Comparison of ENCODE assay signal across 12 cellular contexts in the genomic region with DNA sequence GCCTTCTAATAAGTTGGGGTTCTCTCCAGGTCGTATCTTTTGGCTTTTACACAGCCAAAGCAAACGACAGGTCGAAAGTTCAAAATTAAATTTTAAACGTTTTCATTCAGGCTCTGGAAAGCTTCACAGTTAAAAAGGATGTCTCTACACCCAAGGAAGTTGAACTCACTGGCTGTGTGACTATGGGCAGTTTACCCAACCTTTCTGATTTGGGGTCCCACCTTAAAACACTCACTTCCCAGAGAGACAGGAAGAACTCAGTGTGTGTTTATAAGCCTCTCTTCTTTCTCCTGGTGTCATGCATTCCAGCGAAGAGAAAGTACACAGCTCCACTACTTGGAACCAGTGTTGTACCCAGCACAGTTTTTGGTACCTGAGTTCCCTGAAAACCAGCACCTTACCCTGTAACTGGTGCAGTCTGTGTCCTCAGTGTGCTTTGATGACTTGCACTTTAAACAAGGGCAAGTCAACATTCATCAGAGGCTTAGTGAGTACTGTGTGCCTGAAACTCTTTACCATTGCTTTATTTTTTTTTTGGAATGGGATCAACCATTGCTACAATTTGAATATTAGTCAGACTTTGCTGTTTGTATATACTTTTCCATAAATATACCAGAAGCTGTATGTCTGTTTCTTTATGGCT. TPM values are rescaled to one million over a fixed set of nuclear protein-coding genes. Genes with fewer than 3 reads are reported as not detected.
DNase-seq lines count a peak whose midpoint lies in the region; ATAC-seq, FAIRE-seq and TF ChIP-seq lines count a peak whose summit lies in the region.
"Had no signal": no experiment of that assay in that cellular context is flagged by ENCODE, and none has a peak within 500 bp of the region (broad histone marks: within the 10 kb centered on the region; RNA-seq: fewer than 3 reads in every experiment).

No MANE protein-coding gene starts in this region.

- peaks cover 6% of the 10 kb centered on the region for H3K4me1 ChIP-seq in HAP-1
- peaks cover 51% of the 10 kb centered on the region for H3K4me1 ChIP-seq in keratinocyte (ENCODE audit: control insufficient read depth, extremely low read depth, insufficient read depth, low read length)
- peaks cover 0 to 6% of the 10 kb centered on the region in 2 experiments for H3K4me1 ChIP-seq in trophoblast cell (ENCODE audit: control insufficient read depth in 1 of 2, insufficient read depth in 2 of 2, low read length in 2 of 2)

- H3K4me3 ChIP-seq in AG04450 (ENCODE audit: low read depth, low read length) (peak overlapping the region; percentile 91), HAP-1 (peak overlapping the region; percentile 83), keratinocyte (ENCODE audit: control insufficient read depth in 2 of 3, extremely low read depth in 1 of 3, insufficient read depth in 2 of 3, low read depth in 1 of 3, low read length in 3 of 3) (peak overlapping the region; percentile 68 to 82 (median 76)), trophoblast cell (ENCODE audit: low read depth, low read length) (no peak overlapping the region)

- no peak overlapping the region for H2BK120ac ChIP-seq in trophoblast cell (ENCODE audit: insufficient read depth, low read length, poor library complexity)

- WGBS in trophoblast cell (ENCODE audit: extremely low coverage, insufficient coverage, insufficient read length): no CpG with 5 or more reads among the region's 5 CpGs

- peaks cover 27% of the 10 kb centered on the region for H3K4me1 Mint-ChIP-seq in activated CD8-positive, alpha-beta T cell treated with anti-CD3 and anti-CD28 coated beads for 36 hours (ENCODE audit: low read depth)

- H3K4me3 Mint-ChIP-seq in activated CD8-positive, alpha-beta T cell treated with anti-CD3 and anti-CD28 coated beads for 36 hours: peak overlapping the region; percentile 99

- in situ Hi-C loops in HAP-1 (cut with MboI; ENCODE audit: low sequenced_read_pairs): loop anchor here (5.0 kb wide), 1 partner anchor 82 kb away; no protein-coding TSS in a partner anchor

- H3K9me1 ChIP-seq in keratinocyte (ENCODE audit: control insufficient read depth, extremely low read depth, insufficient read depth, low read length): peaks cover 7% of the 10 kb centered on the region

- H3K4me2 ChIP-seq in keratinocyte (ENCODE audit: control insufficient read depth, extremely low read depth, insufficient read depth, low read depth, low read length): peak overlapping the region; percentile 91
- no peak overlapping the region for H3K4me2 ChIP-seq in trophoblast cell (ENCODE audit: low read length)

- no peak for FAIRE-seq in keratinocyte (lab: Jason Lieb, UNC)

- H3K18ac ChIP-seq in trophoblast cell (ENCODE audit: low read length): no peak overlapping the region

- ATAC-seq in activated CD8-positive, alpha-beta T cell treated with anti-CD3 and anti-CD28 coated beads for 36 hours: no peak
- ATAC-seq in GM18867 (IDR thresholded peaks at IDR 0.05; ENCODE audit: unreplicated experiment) (no peak), left colon (no peak)
- ATAC-seq: left ventricle myocardium superior had no signal

- peaks cover 26% of the 10 kb centered on the region for H3K36me3 Mint-ChIP-seq in activated CD8-positive, alpha-beta T cell treated with anti-CD3 and anti-CD28 coated beads for 36 hours (ENCODE audit: low read depth)

- H2AFZ ChIP-seq in keratinocyte (ENCODE audit: control insufficient read depth, low read length): no peak overlapping the region
- no peak overlapping the region for H2AFZ ChIP-seq in trophoblast cell (ENCODE audit: insufficient read depth, low read length, poor library complexity)

- POLR2A ChIA-PET in AG04450 (lab: Yijun Ruan, JAX): interaction anchor here (1.4 kb wide), 1 partner anchor 98 kb away, joined by 3 read pairs; no protein-coding TSS in a partner anchor
- POLR2A ChIA-PET in activated CD8-positive, alpha-beta T cell treated with anti-CD3 and anti-CD28 coated beads for 36 hours (lab: Charles Lee): interaction anchor here (1.1 to 2.3 kb wide), 2 partner anchors 9 to 82 kb away, joined by 3 to 10 read pairs; no protein-coding TSS in a partner anchor

- no peak overlapping the region for H3K14ac ChIP-seq in trophoblast cell (ENCODE audit: low read length)

- H3K4ac ChIP-seq in trophoblast cell (ENCODE audit: low read depth, low read length): no peak overlapping the region

- peaks cover 8% of the 10 kb centered on the region for H4K20me1 ChIP-seq in keratinocyte (ENCODE audit: control insufficient read depth, extremely low read depth, insufficient read depth, low read length)

- TF ChIP-seq CTCF in AG04450 (IDR thresholded peaks at IDR 0.05; ENCODE audit: low read depth, low read length) (no peak), keratinocyte (optimal IDR thresholded peaks at IDR 0.05 in 1 of 3, IDR thresholded peaks at IDR 0.05 in 1 of 3, conservative IDR thresholded peaks at IDR 0.05 in 1 of 3; ENCODE audit: extremely low read depth in 1 of 3, insufficient read depth in 2 of 3, low read length in 3 of 3) (no peak)
- no peak for TF ChIP-seq CTCF in activated CD8-positive, alpha-beta T cell treated with anti-CD3 and anti-CD28 coated beads for 36 hours (IDR thresholded peaks at IDR 0.05)

- H3K27me3 Mint-ChIP-seq in activated CD8-positive, alpha-beta T cell treated with anti-CD3 and anti-CD28 coated beads for 36 hours: no peaks in the 10 kb centered on the region

- no peak overlapping the region for H4K8ac ChIP-seq in trophoblast cell (ENCODE audit: low read depth, low read length)

- no peak overlapping the region for H2BK5ac ChIP-seq in trophoblast cell (ENCODE audit: low read depth, low read length, poor library complexity)

- intact Hi-C loops in activated CD8-positive, alpha-beta T cell treated with anti-CD3 and anti-CD28 coated beads for 36 hours (cut with micrococcal nuclease): loop anchor here (5.0 kb wide), 1 partner anchor 77 kb away; the partner anchor contains the start of gene TENT4A
- intact Hi-C loops in left colon (cut with DNase I, micrococcal nuclease): loop anchor here in 1 of 2 donors (10.0 kb wide), 1 partner anchor 70 kb away; no protein-coding TSS in a partner anchor

- CTCF ChIA-PET in AG04450 (lab: Charles Lee): interaction anchor here (0.6 to 2.4 kb wide), 2 partner anchors 110 to 116 kb away, joined by 4 to 15 read pairs; no protein-coding TSS in a partner anchor
- CTCF ChIA-PET in activated CD8-positive, alpha-beta T cell treated with anti-CD3 and anti-CD28 coated beads for 36 hours (lab: Charles Lee): interaction anchor here (1.1 to 4.0 kb wide), 2 partner anchors 101 to 110 kb away, joined by 3 to 26 read pairs; no protein-coding TSS in a partner anchor

- no peak overlapping the region for H3K27ac Mint-ChIP-seq in activated CD8-positive, alpha-beta T cell treated with anti-CD3 and anti-CD28 coated beads for 36 hours

- dilution Hi-C loops in keratinocyte (cut with MboI; ENCODE audit: extremely low pct_ligation_motif_present, low sequenced_read_pairs): no loop called here

- H3K9ac ChIP-seq in keratinocyte (ENCODE audit: control insufficient read depth, extremely low read depth, insufficient read depth, low read length): peak overlapping the region; percentile 96
- no peak overlapping the region for H3K9ac ChIP-seq in trophoblast cell (ENCODE audit: low read length)

- DNase-seq in AG04450 (ENCODE audit: low read depth, low spot score) (no peak), HAP-1 (ENCODE audit: low spot score in 2 of 2) (no peak), keratinocyte (ENCODE audit: low read depth, low spot score) (no peak), retina (no peak), trophoblast cell (no peak), left colon (no peak)
- no peak for DNase-seq in activated CD8-positive, alpha-beta T cell treated with anti-CD3 and anti-CD28 coated beads for 36 hours
- DNase-seq: DMS 273 treated with DMSO at 0.1 percent for 48 hours, left ventricle myocardium superior, NCI-H1092, Right ventricle myocardium superior had no signal

- no peak overlapping the region for H4K91ac ChIP-seq in trophoblast cell (ENCODE audit: low read depth, low read length)

- H3K9me3 ChIP-seq in AG04450 (ENCODE audit: control insufficient read depth, insufficient read depth, low read length) (no peaks in the 10 kb centered on the region), HAP-1 (no peaks in the 10 kb centered on the region), keratinocyte (ENCODE audit: control insufficient read depth, low read depth, low read length) (no peaks in the 10 kb centered on the region), trophoblast cell (ENCODE audit: insufficient read depth, low read depth, low read length) (no peaks in the 10 kb centered on the region)

- no peaks in the 10 kb centered on the region for H3K9me3 Mint-ChIP-seq in activated CD8-positive, alpha-beta T cell treated with anti-CD3 and anti-CD28 coated beads for 36 hours

- no peak overlapping the region for H3K23ac ChIP-seq in trophoblast cell (ENCODE audit: low read length)

- H3K27ac ChIP-seq in AG04450 (ENCODE audit: low read depth, low read length) (no peak overlapping the region), keratinocyte (ENCODE audit: control insufficient read depth, insufficient read depth, low read length) (peak overlapping the region; percentile 60), trophoblast cell (ENCODE audit: low read depth, low read length) (no peak overlapping the region)

- H3K36me3 ChIP-seq in HAP-1 (replicated peaks): peaks cover 29% of the 10 kb centered on the region
- H3K36me3 ChIP-seq in keratinocyte (ENCODE audit: control insufficient read depth in 2 of 2, extremely low read depth in 1 of 2, insufficient read depth in 2 of 2, low read length in 2 of 2): peaks cover 4 to 13% of the 10 kb centered on the region in 2 experiments
- H3K36me3 ChIP-seq in trophoblast cell (ENCODE audit: control insufficient read depth in 1 of 2, insufficient read depth in 2 of 2, low read length in 2 of 2): peaks cover 10% of the 10 kb centered on the region in 2 experiments

- H3K79me1 ChIP-seq in trophoblast cell (ENCODE audit: low read length): peaks cover 7% of the 10 kb centered on the region

- no peak overlapping the region for H4K12ac ChIP-seq in trophoblast cell (ENCODE audit: low read depth, low read length)

- H2BK12ac ChIP-seq in trophoblast cell (ENCODE audit: low read length): no peak overlapping the region

- no peaks in the 10 kb centered on the region for H3K27me3 ChIP-seq in AG04450 (ENCODE audit: control insufficient read depth, insufficient read depth, low read length)
- no peaks in the 10 kb centered on the region for H3K27me3 ChIP-seq in HAP-1 (ENCODE audit: low read depth)
- H3K27me3 ChIP-seq in keratinocyte (ENCODE audit: control insufficient read depth, extremely low read depth, insufficient read depth, low read length): no peaks in the 10 kb centered on the region
- no peaks in the 10 kb centered on the region for H3K27me3 ChIP-seq in trophoblast cell (ENCODE audit: insufficient read depth, low read length)

- no peak overlapping the region for H2AK5ac ChIP-seq in trophoblast cell (ENCODE audit: low read length)

- peaks cover 76% of the 10 kb centered on the region for H3K79me2 ChIP-seq in keratinocyte (ENCODE audit: control insufficient read depth, insufficient read depth, low read length)
- H3K79me2 ChIP-seq in trophoblast cell (ENCODE audit: control insufficient read depth, insufficient read depth, low read length, poor library complexity): peaks cover 17% of the 10 kb centered on the region

RNA-seq across cellular contexts. Expression of gene SRD5A1, which starts 1.7 kb away (rescaled TPM):
- polyA plus RNA-seq in AG04450 (2011; rRNA removed) (19.7 and 20.7 TPM in 2 replicates), keratinocyte (17.0 to 52.0 TPM (median 35.4 TPM) in 3 replicates)
- 7.3 and 9.8 TPM in 2 replicates for polyA minus RNA-seq in AG04450 (2011; rRNA and poly(A)+ RNA removed)
- total RNA-seq in activated CD8-positive, alpha-beta T cell treated with anti-CD3 and anti-CD28 coated beads for 36 hours: 10 to 100 TPM; 10.6 to 12.4 TPM
- polyA plus RNA-seq in keratinocyte (2011; ENCODE audit: low read depth): 12.2 TPM
- 22.4 and 27.3 TPM in 2 replicates for polyA plus RNA-seq in keratinocyte (2011; cell fraction: cytosol; rRNA removed)
- polyA plus RNA-seq in keratinocyte (2011; cell fraction: nucleus; rRNA removed): 23.8 and 25.5 TPM in 2 replicates
- 15.5 and 23.6 TPM in 2 replicates for polyA plus RNA-seq in keratinocyte (2012; ENCODE audit: low replicate concordance)
- polyA minus RNA-seq in keratinocyte: 25.0 to 39.1 TPM (median 32.7 TPM) in 3 replicates
- 33.4 TPM for polyA minus RNA-seq in keratinocyte (2011; cell fraction: cytosol; rRNA and poly(A)+ RNA removed)
- polyA minus RNA-seq in keratinocyte (2011; cell fraction: nucleus; rRNA and poly(A)+ RNA removed): 13.5 and 24.2 TPM in 2 replicates
- polyA plus RNA-seq in trophoblast cell (2013): 8.9 and 9.3 TPM in 2 replicates
- 10 to 100 TPM; 16.3 to 18.9 TPM for total RNA-seq in left colon

RNA-seq across cellular contexts. Expression of gene NSUN2, which starts 2.1 kb away (rescaled TPM):
- polyA plus RNA-seq in AG04450 (2011; rRNA removed): 41.5 and 42.0 TPM in 2 replicates
- polyA minus RNA-seq in AG04450 (2011; rRNA and poly(A)+ RNA removed): 30.2 and 32.1 TPM in 2 replicates
- 100 to 1,000 TPM; 110 to 111 TPM for total RNA-seq in activated CD8-positive, alpha-beta T cell treated with anti-CD3 and anti-CD28 coated beads for 36 hours
- 52.7 to 91.5 TPM (median 91.2 TPM) in 3 replicates for polyA plus RNA-seq in keratinocyte
- polyA plus RNA-seq in keratinocyte (2011; ENCODE audit: low read depth): 102 TPM
- polyA plus RNA-seq in keratinocyte (2011; cell fraction: cytosol; rRNA removed): 61.2 and 71.7 TPM in 2 replicates
- polyA plus RNA-seq in keratinocyte (2011; cell fraction: nucleus; rRNA removed): 144 and 148 TPM in 2 replicates
- 45.7 and 78.3 TPM in 2 replicates for polyA plus RNA-seq in keratinocyte (2012; ENCODE audit: low replicate concordance)
- 31.6 to 70.1 TPM (median 38.0 TPM) in 3 replicates for polyA minus RNA-seq in keratinocyte
- polyA minus RNA-seq in keratinocyte (2011; cell fraction: cytosol; rRNA and poly(A)+ RNA removed): 47.0 TPM
- 58.9 and 83.5 TPM in 2 replicates for polyA minus RNA-seq in keratinocyte (2011; cell fraction: nucleus; rRNA and poly(A)+ RNA removed)
- 34.2 and 36.1 TPM in 2 replicates for polyA plus RNA-seq in trophoblast cell (2013)
- total RNA-seq in left colon: 10 to 100 TPM; 49.2 to 56.7 TPM
